Comparison of ENCODE assay signal across 22 cellular contexts in the genomic region with DNA sequence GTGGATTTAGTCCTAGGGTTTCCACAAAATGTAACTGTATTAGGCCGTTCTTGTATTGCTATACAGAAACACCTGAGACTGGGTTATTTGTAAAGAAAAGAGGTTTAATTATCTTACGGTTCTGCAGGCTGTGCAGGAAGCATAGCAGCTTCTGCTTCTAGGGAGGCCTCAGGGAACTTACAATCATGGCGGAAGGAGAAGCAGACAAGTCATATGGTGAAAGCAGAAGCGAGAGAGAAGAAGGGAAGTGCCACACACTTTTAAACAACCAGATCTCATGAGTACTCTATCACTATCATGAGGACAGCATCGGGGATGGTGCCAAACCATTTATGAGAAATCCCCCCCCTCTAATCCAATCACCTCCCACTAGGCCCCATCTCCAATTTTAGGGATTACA. TPM values are rescaled to one million over a fixed set of nuclear protein-coding genes. Genes with fewer than 3 reads are reported as not detected.
DNase-seq lines count a peak whose midpoint lies in the region; ATAC-seq, FAIRE-seq and TF ChIP-seq lines count a peak whose summit lies in the region.
"Had no signal": no experiment of that assay in that cellular context is flagged by ENCODE, and none has a peak within 500 bp of the region (broad histone marks: within the 10 kb centered on the region; RNA-seq: fewer than 3 reads in every experiment).

No MANE protein-coding gene starts in this region.

- CTCF ChIA-PET in HCT116 (lab: Charles Lee) (interaction anchor here (0.6 kb wide), 1 partner anchor 17 kb away, joined by 3 read pairs; no protein-coding TSS in a partner anchor), GM12878 (lab: Yijun Ruan, JAX) (no interaction called here)

- no peak for TF ChIP-seq EP300 in GM12878 (IDR thresholded peaks at IDR 0.05; ENCODE audit: borderline replicate concordance in 1 of 2, control insufficient read depth in 1 of 2, low read depth in 2 of 2, low read length in 2 of 2)

- no peaks in the 10 kb centered on the region for H3K9me2 ChIP-seq in HCT116 (ENCODE audit: insufficient read depth)

- TF ChIP-seq RAD21 in HCT116 (IDR thresholded peaks at IDR 0.05; ENCODE audit: low read depth) (no peak), GM12878 (IDR thresholded peaks at IDR 0.05; ENCODE audit: insufficient read depth, low read depth, low read length) (no peak)

- BruUV-seq in HCT116 (replicated peaks; lab: Mats Ljungman, UMichigan) (no TSS peak), GM12878 (replicated peaks; lab: Mats Ljungman, UMichigan) (no TSS peak)

- WGBS in GM12878 (ENCODE audit: insufficient coverage, insufficient replicate concordance, low lambda C conversion rate, missing lambda C conversion rate), result 2% methylated on average over 5 of the region's 5 CpGs
- WGBS in spleen, 5 donors, result 76 to 89% (median 79%) methylated on average over 5 of the region's 5 CpGs

- H3K27me3 ChIP-seq in HCT116 (ENCODE audit: insufficient read depth, low read length), result no peaks in the 10 kb centered on the region
- no peaks in the 10 kb centered on the region for H3K27me3 ChIP-seq in GM12878 (replicated peaks in 1 of 2; ENCODE audit: control insufficient read depth in 2 of 2, insufficient read depth in 2 of 2, low read length in 1 of 2)
- no peaks in the 10 kb centered on the region for H3K27me3 ChIP-seq in spleen (replicated peaks in 1 of 7)
- H3K27me3 ChIP-seq: tibial nerve had no signal

- SMC1A ChIA-PET in GM12878 (lab: Charles Lee; ENCODE audit: uncharacterized antibody, unreplicated experiment), result no interaction called here

- H3K9me3 ChIP-seq in HCT116 (ENCODE audit: control insufficient read depth in 1 of 2, insufficient read depth in 1 of 2, low read depth in 1 of 2, low read length in 2 of 2) (no peaks in the 10 kb centered on the region), GM12878 (replicated peaks; ENCODE audit: control insufficient read depth, insufficient read depth, low read length) (no peaks in the 10 kb centered on the region), spleen (peaks cover 0 to 12% (median 0%) of the 10 kb centered on the region in 8 donors)

- no peak for FAIRE-seq in GM12878 (lab: Jason Lieb, UNC)
- FAIRE-seq: islet of Langerhans had no signal

- H3K27me3 Mint-ChIP-seq in stimulated activated naive B cell treated with anti-CD40 and anti-IgM and Interleukin-4, amounts not matched to agents 10 μg/mL and 1 μg/mL and 100 μg/mL, for 72 hours, result peaks cover 7% of the 10 kb centered on the region in 2 donors

- H4K20me1 ChIP-seq in HCT116 (ENCODE audit: insufficient read depth) (no peaks in the 10 kb centered on the region), GM12878 (ENCODE audit: control insufficient read depth, insufficient read depth) (no peaks in the 10 kb centered on the region)

- H3K4me2 ChIP-seq in HCT116 (ENCODE audit: low read length), result peak overlapping the region; percentile 51
- H3K4me2 ChIP-seq in GM12878 (ENCODE audit: control insufficient read depth, insufficient read depth), result no peak overlapping the region

- H3K4me3 Mint-ChIP-seq in stimulated activated naive B cell treated with anti-CD40 and anti-IgM and Interleukin-4, amounts not matched to agents 10 μg/mL and 1 μg/mL and 100 μg/mL, for 72 hours, result no peak overlapping the region
- H3K4me3 Mint-ChIP-seq: activated naive CD8-positive, alpha-beta T cell treated with anti-CD3 and anti-CD28 coated beads, Interleukin-2, amount 50 U/mL, for 24 hours; activated T-cell treated with anti-CD3 and anti-CD28 coated beads, Interleukin-2, amount 50 U/mL, for 4 hours; naive thymus-derived CD4-positive, alpha-beta T cell; WTC11 had no signal

- POLR2A ChIA-PET in HCT116 (lab: Charles Lee) (no interaction called here), GM12878 (lab: Charles Lee) (no interaction called here)

- H3K4me1 ChIP-seq in HCT116 (ENCODE audit: control insufficient read depth in 1 of 2, insufficient read depth in 2 of 2, low read length in 2 of 2) (peaks cover 4 to 18% of the 10 kb centered on the region in 2 experiments; a peak in 3 of 4 replicates), GM12878 (ENCODE audit: control insufficient read depth, insufficient read depth, low read length) (no peaks in the 10 kb centered on the region), spleen (no peaks in the 10 kb centered on the region)
- H3K4me1 ChIP-seq: left ventricle myocardium inferior, tibial nerve had no signal

- ATAC-seq in HCT116 (no peak), GM12878 (no peak), HG03280 (IDR thresholded peaks at IDR 0.05; ENCODE audit: unreplicated experiment) (no peak)
- ATAC-seq in stimulated activated naive B cell treated with anti-CD40 and anti-IgM and Interleukin-4, amounts not matched to agents 10 μg/mL and 1 μg/mL and 100 μg/mL, for 72 hours (replicated peaks), result peak; percentile 53 to 58
- ATAC-seq: activated naive CD8-positive, alpha-beta T cell treated with anti-CD3 and anti-CD28 coated beads, Interleukin-2, amount 50 U/mL, for 24 hours; activated T-cell treated with anti-CD3 and anti-CD28 coated beads, Interleukin-2, amount 50 U/mL, for 4 hours; naive thymus-derived CD4-positive, alpha-beta T cell; WTC11 had no signal

- no peaks in the 10 kb centered on the region for H3K36me3 ChIP-seq in HCT116 (ENCODE audit: control insufficient read depth in 1 of 2, insufficient read depth in 2 of 2, low read length in 2 of 2)
- no peaks in the 10 kb centered on the region for H3K36me3 ChIP-seq in GM12878 (ENCODE audit: control insufficient read depth in 2 of 2, insufficient read depth in 2 of 2, low read length in 1 of 2)
- no peaks in the 10 kb centered on the region for H3K36me3 ChIP-seq in spleen
- H3K36me3 ChIP-seq: left ventricle myocardium inferior, tibial nerve had no signal

- RAD21 ChIA-PET in HCT116 (lab: Charles Lee; ENCODE audit: low non-redundant PET in 1 of 2, low total read pairs in 2 of 2, uncharacterized antibody in 2 of 2, unreplicated experiment in 2 of 2) (no interaction called here), GM12878 (lab: Charles Lee; ENCODE audit: unreplicated experiment) (no interaction called here)

- TF ChIP-seq CTCF in HCT116 (IDR thresholded peaks at IDR 0.05 in 2 of 3, conservative IDR thresholded peaks at IDR 0.05 in 1 of 3; ENCODE audit: borderline replicate concordance in 1 of 3, insufficient read depth in 1 of 3, low read depth in 2 of 3, low read length in 2 of 3), result no peak
- no peak for TF ChIP-seq CTCF in GM12878 (IDR thresholded peaks at IDR 0.05 in 2 of 3, conservative IDR thresholded peaks at IDR 0.05 in 1 of 3; ENCODE audit: control insufficient read depth in 2 of 3, extremely low read depth in 1 of 3, insufficient read depth in 1 of 3, low read depth in 3 of 3, low read length in 3 of 3)
- TF ChIP-seq CTCF in spleen (IDR thresholded peaks at IDR 0.05 in 8 of 11, conservative IDR thresholded peaks at IDR 0.05 in 3 of 11), result no peak

- no peaks in the 10 kb centered on the region for H3K79me2 ChIP-seq in HCT116 (ENCODE audit: insufficient read depth, low read length)
- H3K79me2 ChIP-seq in GM12878 (ENCODE audit: control insufficient read depth, insufficient read depth, low read length), result no peaks in the 10 kb centered on the region

- H3K27ac Mint-ChIP-seq in stimulated activated naive B cell treated with anti-CD40 and anti-IgM and Interleukin-4, amounts not matched to agents 10 μg/mL and 1 μg/mL and 100 μg/mL, for 72 hours, result no peak overlapping the region
- H3K27ac Mint-ChIP-seq: activated naive CD8-positive, alpha-beta T cell treated with anti-CD3 and anti-CD28 coated beads, Interleukin-2, amount 50 U/mL, for 24 hours; naive thymus-derived CD4-positive, alpha-beta T cell; WTC11 had no signal

- peaks cover 0 to 3% of the 10 kb centered on the region in 2 donors for H3K36me3 Mint-ChIP-seq in stimulated activated naive B cell treated with anti-CD40 and anti-IgM and Interleukin-4, amounts not matched to agents 10 μg/mL and 1 μg/mL and 100 μg/mL, for 72 hours
- H3K36me3 Mint-ChIP-seq: CD14-positive monocyte; naive thymus-derived CD4-positive, alpha-beta T cell; WTC11 had no signal

- H3K4me3 ChIP-seq in HCT116 (replicated peaks in 1 of 2; ENCODE audit: low read depth in 1 of 2, low read length in 2 of 2) (peak overlapping the region in 1 of 2 experiments; percentile 24; a peak in 2 of 4 replicates), GM12878 (no peak overlapping the region), spleen (no peak overlapping the region)
- H3K4me3 ChIP-seq: left ventricle myocardium inferior, tibial nerve had no signal

- H3K9me3 Mint-ChIP-seq in stimulated activated naive B cell treated with anti-CD40 and anti-IgM and Interleukin-4, amounts not matched to agents 10 μg/mL and 1 μg/mL and 100 μg/mL, for 72 hours, result peaks cover 5 to 8% of the 10 kb centered on the region in 2 donors
- H3K9me3 Mint-ChIP-seq: activated naive CD8-positive, alpha-beta T cell treated with anti-CD3 and anti-CD28 coated beads, Interleukin-2, amount 50 U/mL, for 24 hours; activated T-cell treated with anti-CD3 and anti-CD28 coated beads, Interleukin-2, amount 50 U/mL, for 4 hours had no signal

- H3K4me1 Mint-ChIP-seq in stimulated activated naive B cell treated with anti-CD40 and anti-IgM and Interleukin-4, amounts not matched to agents 10 μg/mL and 1 μg/mL and 100 μg/mL, for 72 hours, result peaks cover 4 to 5% of the 10 kb centered on the region in 2 donors
- H3K4me1 Mint-ChIP-seq: activated naive CD8-positive, alpha-beta T cell treated with anti-CD3 and anti-CD28 coated beads, Interleukin-2, amount 50 U/mL, for 24 hours; naive thymus-derived CD4-positive, alpha-beta T cell; WTC11 had no signal

- TF ChIP-seq POLR2A in HCT116 (IDR thresholded peaks at IDR 0.05; ENCODE audit: borderline replicate concordance, extremely low read depth, insufficient read depth, insufficient read length) (no peak), GM12878 (IDR thresholded peaks at IDR 0.05; ENCODE audit: low read depth, low read length) (no peak), spleen (IDR thresholded peaks at IDR 0.05) (no peak)

- H2AFZ ChIP-seq in HCT116 (ENCODE audit: low read depth, low read length, poor library complexity, severe bottlenecking) (peak overlapping the region; percentile 87), GM12878 (ENCODE audit: control insufficient read depth, low read depth, low read length) (no peak overlapping the region)

- intact Hi-C loops in HCT116 (cut with micrococcal nuclease) (no loop called here), GM12878 (cut with micrococcal nuclease; ENCODE audit: unreplicated experiment) (no loop called here), spleen (cut with DNase I; ENCODE audit: low total_unique reads) (no loop called here)

- H3K27ac ChIP-seq in HCT116 (ENCODE audit: low read depth, low read length), result peak overlapping the region; percentile 42; the same call in 1 of the 2 replicates
- no peak overlapping the region for H3K27ac ChIP-seq in GM12878 (ENCODE audit: control insufficient read depth, insufficient read depth)
- H3K27ac ChIP-seq in spleen, result no peak overlapping the region
- H3K27ac ChIP-seq: left ventricle myocardium inferior, tibial nerve had no signal

- in situ Hi-C loops in GM12878 (cut with MboI), result no loop called here

- DNase-seq in HCT116 (ENCODE audit: low read depth, low spot score) (no peak), NOMO-1 treated with dmso at 0.1 percent for 144 hours (lab: John Stamatoyannopoulos, UW; ENCODE audit: unreplicated experiment) (peak; percentile 50), GM12878 (ENCODE audit: low read depth, low spot score) (no peak), spleen (no peak), NCI-H2227 (lab: John Stamatoyannopoulos, UW; ENCODE audit: unreplicated experiment) (no peak)
- no peak for DNase-seq in stimulated activated naive B cell treated with anti-CD40 and anti-IgM and Interleukin-4, amounts not matched to agents 10 μg/mL and 1 μg/mL and 100 μg/mL, for 72 hours
- DNase-seq: activated CD4-positive, alpha-beta T cell treated with anti-CD3 and anti-CD28 coated beads, Interleukin-2, amount 50 U/mL, for 1 hour; activated naive CD8-positive, alpha-beta T cell treated with anti-CD3 and anti-CD28 coated beads, Interleukin-2, amount 50 U/mL, for 24 hours; activated T-cell treated with anti-CD3 and anti-CD28 coated beads, Interleukin-2, amount 50 U/mL, for 4 hours; H7; left ventricle myocardium inferior; midbrain; naive thymus-derived CD4-positive, alpha-beta T cell; NCI-H1417 treated with DMSO at 0.1 percent for 48 hours; NCI-H2081; NCI-H748 treated with DMSO at 0.1 percent for 48 hours; SHP77 treated with DMSO at 0.1 percent for 48 hours had no signal

- H3K9ac ChIP-seq in HCT116 (ENCODE audit: low read length), result no peak overlapping the region
- no peak overlapping the region for H3K9ac ChIP-seq in GM12878 (ENCODE audit: control insufficient read depth, insufficient read depth, low read length)

RNA-seq across cellular contexts. Expression of a gene that starts 9.5 kb away (rescaled TPM):
- total RNA-seq in HCT116 (2021; ENCODE audit: unreplicated experiment) (6.6 TPM), GM12878 (2014; rRNA removed) (not detected in 2 replicates), GM12878 (2014; rRNA removed; fragmentation: Illumina TruSeq; extraction: Trizol) (not detected in 2 replicates), GM12878 (2021) (not detected in 2 replicates), spleen (10 to 100 TPM in 6 of 7 donors, 1 to 10 TPM in 1; 6.7 to 25.3 (median 16.6) TPM)
- 1.5 and 2.1 TPM in 2 replicates for polyA plus RNA-seq in HCT116 (2012)
- 0.10 TPM in 1 of 2 replicates, not detected in the other for total RNA-seq in GM12878 (2013; cell fraction: nucleolus; rRNA removed)
- polyA plus RNA-seq in GM12878 (2011; ENCODE audit: low read depth), result not detected
- polyA plus RNA-seq in GM12878 (2011; rRNA removed) (0.04 TPM in 2 replicates), GM12878 (2014; fragmentation: Illumina TruSeq; extraction: Trizol) (not detected in 2 replicates), GM12878 (2014; fragmentation: Nextera tagmentation; extraction: Ambion mirVana) (not detected), GM12878 (2014; rRNA removed) (not detected in 2 replicates), GM12878 (2016; fragmentation: Nextera tagmentation; extraction: Ambion mirVana) (not detected), spleen (1 to 10 TPM; 2.0 to 6.0 (median 3.7) TPM)
- not detected in 2 replicates for polyA plus RNA-seq in GM12878 (2011; cell fraction: cytosol; rRNA removed)
- polyA plus RNA-seq in GM12878 (2011; cell fraction: nucleus; rRNA removed), result 0.03 TPM in 1 of 2 replicates, not detected in the other
- 0.03 TPM in 1 of 2 replicates, not detected in the other for polyA plus RNA-seq in GM12878 (2012)
- not detected in 2 replicates for polyA minus RNA-seq in GM12878 (2011; rRNA and poly(A)+ RNA removed)
- not detected in 2 replicates for polyA minus RNA-seq in GM12878 (2011; cell fraction: cytosol; rRNA and poly(A)+ RNA removed)
- not detected in 2 replicates for polyA minus RNA-seq in GM12878 (2011; cell fraction: nucleus; rRNA and poly(A)+ RNA removed)
- total RNA-seq: activated T-cell treated with anti-CD3 and anti-CD28 coated beads, Interleukin-2, amount 50 U/mL, for 4 hours; naive thymus-derived CD4-positive, alpha-beta T cell had no signal

Comparison
In these comparisons a context has a peak if more than half of its experiments do, and no peak if none do; other contexts are left out.
1. ATAC-seq: peak in stimulated activated naive B cell treated with anti-CD40 and anti-IgM and Interleukin-4, amounts not matched to agents 10 μg/mL and 1 μg/mL and 100 μg/mL, for 72 hours (2 of 2); none in HCT116 (single experiment), GM12878 (single experiment) and HG03280 (single experiment).